ENCODE assay signal across 8 cellular contexts in genomic region chrX:18885317-18886004, GRCh38.
DNase-seq lines count a peak whose midpoint lies in the region; ATAC-seq and TF ChIP-seq lines count a peak whose summit lies in the region.

No MANE protein-coding gene starts in this region.

- peak overlapping the region; percentile 83 to 89 for H3K27ac Mint-ChIP-seq in activated naive CD4-positive, alpha-beta T cell treated with anti-CD3 and anti-CD28 coated beads, Interleukin-2, amount 50 U/mL, for 72 hours

- H3K9me3 Mint-ChIP-seq in activated naive CD4-positive, alpha-beta T cell treated with anti-CD3 and anti-CD28 coated beads, Interleukin-2, amount 50 U/mL, for 72 hours = no peaks in the 10 kb centered on the region

- DNase-seq in activated naive CD4-positive, alpha-beta T cell treated with anti-CD3 and anti-CD28 coated beads, Interleukin-2, amount 50 U/mL, for 72 hours (ENCODE audit: low spot score in 2 of 2) = no peak
- no peak for DNase-seq in lower lobe of right lung
- DNase-seq in upper lobe of right lung = no peak
- DNase-seq in NCI-H1694 treated with DMSO at 0.1 percent for 48 hours (lab: John Stamatoyannopoulos, UW) = no peak
- DNase-seq in activated gamma-delta T cell (lab: John Stamatoyannopoulos, UW) = no peak

- intact Hi-C loops in lower lobe of right lung (cut with DNase I) (no loop called here), upper lobe of right lung (cut with DNase I) (no loop called here)

- peak; percentile 27 for ATAC-seq in GM18867 (IDR thresholded peaks at IDR 0.05; ENCODE audit: unreplicated experiment)
- ATAC-seq in HG03095 (IDR thresholded peaks at IDR 0.05; ENCODE audit: unreplicated experiment) = peak; percentile 2
- peak; percentile 19 to 42 for ATAC-seq in activated naive CD4-positive, alpha-beta T cell treated with anti-CD3 and anti-CD28 coated beads, Interleukin-2, amount 50 U/mL, for 72 hours
- no peak for ATAC-seq in lower lobe of right lung
- ATAC-seq in upper lobe of right lung = no peak
- ATAC-seq in HG03442 (IDR thresholded peaks at IDR 0.05; ENCODE audit: unreplicated experiment) = no peak

- H3K9me3 ChIP-seq in lower lobe of right lung (no peaks in the 10 kb centered on the region), upper lobe of right lung (no peaks in the 10 kb centered on the region)

- H3K36me3 ChIP-seq in lower lobe of right lung = no peaks in the 10 kb centered on the region
- no peaks in the 10 kb centered on the region for H3K36me3 ChIP-seq in upper lobe of right lung

- TF ChIP-seq CTCF in lower lobe of right lung (IDR thresholded peaks at IDR 0.05) (no peak), upper lobe of right lung (IDR thresholded peaks at IDR 0.05) (no peak)

- peak overlapping the region; percentile 50 for H3K4me3 ChIP-seq in lower lobe of right lung
- H3K4me3 ChIP-seq in upper lobe of right lung = peak overlapping the region; percentile 45

- H3K36me3 Mint-ChIP-seq in activated naive CD4-positive, alpha-beta T cell treated with anti-CD3 and anti-CD28 coated beads, Interleukin-2, amount 50 U/mL, for 72 hours = no peaks in the 10 kb centered on the region

- peaks cover 25% of the 10 kb centered on the region for H3K4me1 ChIP-seq in lower lobe of right lung
- peaks cover 19% of the 10 kb centered on the region for H3K4me1 ChIP-seq in upper lobe of right lung

- H3K27ac ChIP-seq in lower lobe of right lung (peak overlapping the region; percentile 84), upper lobe of right lung (peak overlapping the region; percentile 82)

- H3K27me3 ChIP-seq in lower lobe of right lung (ENCODE audit: low read depth) (no peaks in the 10 kb centered on the region), upper lobe of right lung (no peaks in the 10 kb centered on the region)

Comparison
In these comparisons a context has a peak if more than half of its experiments do, and no peak if none do; other contexts are left out.
1. ATAC-seq: peak in GM18867 (single experiment), HG03095 (single experiment) and activated naive CD4-positive, alpha-beta T cell treated with anti-CD3 and anti-CD28 coated beads, Interleukin-2, amount 50 U/mL, for 72 hours (2 of 2); none in lower lobe of right lung (0 of 2), upper lobe of right lung (single experiment) and HG03442 (single experiment).